ENCODE assay signal across 1 cellular context in genomic region chr5:179819296-179820126, GRCh38.
A peak's percentile ranks its signal among the peaks of the same experiment; 100 is the strongest.
TF ChIP-seq lines count a peak whose summit lies in the region.

No MANE protein-coding gene starts in this region.

TF ChIP-seq in HepG2, 621 proteins besides CTCF, POLR2A, EP300 and RAD21 (continued from another document and continues in another):
- TF ChIP-seq FOXP4 (CRISPR knock-in tag; IDR thresholded peaks at IDR 0.05) (no peak), ZSCAN9 (CRISPR knock-in tag; IDR thresholded peaks at IDR 0.05; ENCODE audit: borderline replicate concordance) (0 out of 2 replicates have a peak, but pooled peaks have one; percentile 30), ZNF850 (CRISPR knock-in tag; conservative IDR thresholded peaks at IDR 0.05) (no peak; the same call in 1 of the 2 replicates), ZNF496 (CRISPR knock-in tag; IDR thresholded peaks at IDR 0.05; ENCODE audit: insufficient replicate concordance) (no peak), SNAI1 (CRISPR knock-in tag; IDR thresholded peaks at IDR 0.05; ENCODE audit: borderline replicate concordance) (no peak; the same call in 1 of the 2 replicates), ZNF367 (CRISPR knock-in tag; IDR thresholded peaks at IDR 0.05; ENCODE audit: borderline replicate concordance) (no peak; the same call in 1 of the 2 replicates), SMAD3 (CRISPR knock-in tag; IDR thresholded peaks at IDR 0.05) (0 out of 2 replicates have a peak, but pooled peaks have one; percentile 3), ZNF124 (CRISPR knock-in tag; IDR thresholded peaks at IDR 0.05) (no peak), ZNF83 (CRISPR knock-in tag; IDR thresholded peaks at IDR 0.05; ENCODE audit: borderline replicate concordance) (no peak), U2AF1 (optimal IDR thresholded peaks at IDR 0.05; ENCODE audit: low read depth, low read length) (peak; percentile 39), GTF2F1 (IDR thresholded peaks at IDR 0.05; ENCODE audit: low read length) (no peak), ZNF550 (CRISPR knock-in tag; IDR thresholded peaks at IDR 0.05; ENCODE audit: borderline replicate concordance) (no peak), ZNF616 (CRISPR knock-in tag; IDR thresholded peaks at IDR 0.05; ENCODE audit: low read depth) (peak; percentile 34; the same call in 1 of the 2 replicates), ZSCAN5A (CRISPR knock-in tag; IDR thresholded peaks at IDR 0.05; ENCODE audit: borderline replicate concordance) (0 out of 2 replicates have a peak, but pooled peaks have one; percentile 50), CHD2 (IDR thresholded peaks at IDR 0.05; ENCODE audit: low read depth, low read length) (no peak), ZBTB7B (CRISPR knock-in tag; IDR thresholded peaks at IDR 0.05) (peak; percentile 47; the same call in 1 of the 2 replicates), ZBTB7A (CRISPR knock-in tag; IDR thresholded peaks at IDR 0.05) (0 out of 2 replicates have a peak, but pooled peaks have one; percentile 66), HNRNPLL (IDR thresholded peaks at IDR 0.05; ENCODE audit: low read depth, low read length, poor library complexity, severe bottlenecking) (peak; percentile 15), TP53 (CRISPR knock-in tag; conservative IDR thresholded peaks at IDR 0.05) (no peak), IRX3 (CRISPR knock-in tag; IDR thresholded peaks at IDR 0.05; ENCODE audit: borderline replicate concordance, low read depth) (no peak), NRL (CRISPR knock-in tag; IDR thresholded peaks at IDR 0.05; ENCODE audit: borderline replicate concordance) (no peak), RELA (CRISPR knock-in tag; IDR thresholded peaks at IDR 0.05) (no peak), POLR2G (IDR thresholded peaks at IDR 0.05; ENCODE audit: low read depth, low read length) (peak; percentile 68), TBX2 (CRISPR knock-in tag; IDR thresholded peaks at IDR 0.05; ENCODE audit: borderline replicate concordance) (peak; percentile 56; the same call in 1 of the 2 replicates), ZNF660 (CRISPR knock-in tag; IDR thresholded peaks at IDR 0.05; ENCODE audit: borderline replicate concordance, low read depth) (no peak; the same call in 1 of the 2 replicates), HHEX (CRISPR knock-in tag; IDR thresholded peaks at IDR 0.05) (no peak), AGO2 (optimal IDR thresholded peaks at IDR 0.05; ENCODE audit: low read depth, low read length) (no peak), HDAC1 (CRISPR knock-in tag; IDR thresholded peaks at IDR 0.05) (peak; percentile 68; the same call in 1 of the 2 replicates), DNMT1 (CRISPR knock-in tag; IDR thresholded peaks at IDR 0.05) (no peak), DMAP1 (CRISPR knock-in tag; IDR thresholded peaks at IDR 0.05) (peak; percentile 92), FOXO1 (CRISPR knock-in tag; IDR thresholded peaks at IDR 0.05) (peak; percentile 51; the same call in 1 of the 2 replicates), SPEN (CRISPR knock-in tag; IDR thresholded peaks at IDR 0.05; ENCODE audit: low read depth) (no peak), IKZF1 (IDR thresholded peaks at IDR 0.05) (no peak), EEA1 (CRISPR knock-in tag; IDR thresholded peaks at IDR 0.05; ENCODE audit: borderline replicate concordance) (no peak), MED13 (CRISPR knock-in tag; IDR thresholded peaks at IDR 0.05) (no peak; the same call in 1 of the 2 replicates), ZNF281 (CRISPR knock-in tag; IDR thresholded peaks at IDR 0.05; ENCODE audit: borderline replicate concordance) (no peak; the same call in 1 of the 2 replicates), MIER3 (CRISPR knock-in tag; IDR thresholded peaks at IDR 0.05; ENCODE audit: borderline replicate concordance) (no peak), ZNF841 (CRISPR knock-in tag; IDR thresholded peaks at IDR 0.05; ENCODE audit: borderline replicate concordance) (no peak), ZNF343 (CRISPR knock-in tag; IDR thresholded peaks at IDR 0.05) (no peak; the same call in 1 of the 2 replicates), DDIT3 (CRISPR knock-in tag; IDR thresholded peaks at IDR 0.05) (no peak), CCDC6 (CRISPR knock-in tag; IDR thresholded peaks at IDR 0.05) (peak; percentile 81), ZNF33B (CRISPR knock-in tag; IDR thresholded peaks at IDR 0.05) (no peak; the same call in 1 of the 2 replicates), ZMYM4 (CRISPR knock-in tag; IDR thresholded peaks at IDR 0.05) (0 out of 2 replicates have a peak, but pooled peaks have one; percentile 30), ZNF335 (CRISPR knock-in tag; IDR thresholded peaks at IDR 0.05) (peak; percentile 80), GLI4 (CRISPR knock-in tag; IDR thresholded peaks at IDR 0.05; ENCODE audit: borderline replicate concordance) (no peak)
- TF ChIP-seq, protein P1, sequence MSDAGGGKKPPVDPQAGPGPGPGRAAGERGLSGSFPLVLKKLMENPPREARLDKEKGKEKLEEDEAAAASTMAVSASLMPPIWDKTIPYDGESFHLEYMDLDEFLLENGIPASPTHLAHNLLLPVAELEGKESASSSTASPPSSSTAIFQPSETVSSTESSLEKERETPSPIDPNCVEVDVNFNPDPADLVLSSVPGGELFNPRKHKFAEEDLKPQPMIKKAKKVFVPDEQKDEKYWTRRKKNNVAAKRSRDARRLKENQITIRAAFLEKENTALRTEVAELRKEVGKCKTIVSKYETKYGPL (CRISPR knock-in tag; IDR thresholded peaks at IDR 0.05), result no peak
- TF ChIP-seq, protein P2, sequence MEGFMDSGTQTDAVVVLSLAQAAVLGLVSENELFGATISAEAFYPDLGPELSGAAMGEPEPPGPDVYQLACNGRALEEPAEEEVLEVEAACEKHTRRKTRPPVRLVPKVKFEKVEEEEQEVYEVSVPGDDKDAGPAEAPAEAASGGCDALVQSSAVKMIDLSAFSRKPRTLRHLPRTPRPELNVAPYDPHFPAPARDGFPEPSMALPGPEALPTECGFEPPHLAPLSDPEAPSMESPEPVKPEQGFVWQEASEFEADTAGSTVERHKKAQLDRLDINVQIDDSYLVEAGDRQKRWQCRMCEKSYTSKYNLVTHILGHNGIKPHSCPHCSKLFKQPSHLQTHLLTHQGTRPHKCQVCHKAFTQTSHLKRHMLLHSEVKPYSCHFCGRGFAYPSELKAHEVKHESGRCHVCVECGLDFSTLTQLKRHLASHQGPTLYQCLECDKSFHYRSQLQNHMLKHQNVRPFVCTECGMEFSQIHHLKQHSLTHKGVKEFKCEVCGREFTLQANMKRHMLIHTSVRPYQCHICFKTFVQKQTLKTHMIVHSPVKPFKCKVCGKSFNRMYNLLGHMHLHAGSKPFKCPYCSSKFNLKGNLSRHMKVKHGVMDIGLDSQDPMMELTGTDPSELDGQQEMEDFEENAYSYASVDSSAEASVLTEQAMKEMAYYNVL (CRISPR knock-in tag; IDR thresholded peaks at IDR 0.05; ENCODE audit: borderline replicate concordance), result no peak
- TF ChIP-seq, protein P3, sequence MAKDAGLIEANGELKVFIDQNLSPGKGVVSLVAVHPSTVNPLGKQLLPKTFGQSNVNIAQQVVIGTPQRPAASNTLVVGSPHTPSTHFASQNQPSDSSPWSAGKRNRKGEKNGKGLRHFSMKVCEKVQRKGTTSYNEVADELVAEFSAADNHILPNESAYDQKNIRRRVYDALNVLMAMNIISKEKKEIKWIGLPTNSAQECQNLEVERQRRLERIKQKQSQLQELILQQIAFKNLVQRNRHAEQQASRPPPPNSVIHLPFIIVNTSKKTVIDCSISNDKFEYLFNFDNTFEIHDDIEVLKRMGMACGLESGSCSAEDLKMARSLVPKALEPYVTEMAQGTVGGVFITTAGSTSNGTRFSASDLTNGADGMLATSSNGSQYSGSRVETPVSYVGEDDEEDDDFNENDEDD (CRISPR knock-in tag; IDR thresholded peaks at IDR 0.05; ENCODE audit: borderline replicate concordance), result peak; percentile 79
- TF ChIP-seq, protein P4, sequence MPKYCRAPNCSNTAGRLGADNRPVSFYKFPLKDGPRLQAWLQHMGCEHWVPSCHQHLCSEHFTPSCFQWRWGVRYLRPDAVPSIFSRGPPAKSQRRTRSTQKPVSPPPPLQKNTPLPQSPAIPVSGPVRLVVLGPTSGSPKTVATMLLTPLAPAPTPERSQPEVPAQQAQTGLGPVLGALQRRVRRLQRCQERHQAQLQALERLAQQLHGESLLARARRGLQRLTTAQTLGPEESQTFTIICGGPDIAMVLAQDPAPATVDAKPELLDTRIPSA (CRISPR knock-in tag; IDR thresholded peaks at IDR 0.05; ENCODE audit: borderline replicate concordance), result 0 out of 2 replicates have a peak, but pooled peaks have one; percentile 15
- TF ChIP-seq, protein P5, sequence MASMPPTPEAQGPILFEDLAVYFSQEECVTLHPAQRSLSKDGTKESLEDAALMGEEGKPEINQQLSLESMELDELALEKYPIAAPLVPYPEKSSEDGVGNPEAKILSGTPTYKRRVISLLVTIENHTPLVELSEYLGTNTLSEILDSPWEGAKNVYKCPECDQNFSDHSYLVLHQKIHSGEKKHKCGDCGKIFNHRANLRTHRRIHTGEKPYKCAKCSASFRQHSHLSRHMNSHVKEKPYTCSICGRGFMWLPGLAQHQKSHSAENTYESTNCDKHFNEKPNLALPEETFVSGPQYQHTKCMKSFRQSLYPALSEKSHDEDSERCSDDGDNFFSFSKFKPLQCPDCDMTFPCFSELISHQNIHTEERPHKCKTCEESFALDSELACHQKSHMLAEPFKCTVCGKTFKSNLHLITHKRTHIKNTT (CRISPR knock-in tag; IDR thresholded peaks at IDR 0.05), result no peak
- TF ChIP-seq, protein P6, sequence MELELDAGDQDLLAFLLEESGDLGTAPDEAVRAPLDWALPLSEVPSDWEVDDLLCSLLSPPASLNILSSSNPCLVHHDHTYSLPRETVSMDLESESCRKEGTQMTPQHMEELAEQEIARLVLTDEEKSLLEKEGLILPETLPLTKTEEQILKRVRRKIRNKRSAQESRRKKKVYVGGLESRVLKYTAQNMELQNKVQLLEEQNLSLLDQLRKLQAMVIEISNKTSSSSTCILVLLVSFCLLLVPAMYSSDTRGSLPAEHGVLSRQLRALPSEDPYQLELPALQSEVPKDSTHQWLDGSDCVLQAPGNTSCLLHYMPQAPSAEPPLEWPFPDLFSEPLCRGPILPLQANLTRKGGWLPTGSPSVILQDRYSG (CRISPR knock-in tag; IDR thresholded peaks at IDR 0.05), result no peak
